Comparison of ENCODE assay signal across 35 cellular contexts in the genomic region with DNA sequence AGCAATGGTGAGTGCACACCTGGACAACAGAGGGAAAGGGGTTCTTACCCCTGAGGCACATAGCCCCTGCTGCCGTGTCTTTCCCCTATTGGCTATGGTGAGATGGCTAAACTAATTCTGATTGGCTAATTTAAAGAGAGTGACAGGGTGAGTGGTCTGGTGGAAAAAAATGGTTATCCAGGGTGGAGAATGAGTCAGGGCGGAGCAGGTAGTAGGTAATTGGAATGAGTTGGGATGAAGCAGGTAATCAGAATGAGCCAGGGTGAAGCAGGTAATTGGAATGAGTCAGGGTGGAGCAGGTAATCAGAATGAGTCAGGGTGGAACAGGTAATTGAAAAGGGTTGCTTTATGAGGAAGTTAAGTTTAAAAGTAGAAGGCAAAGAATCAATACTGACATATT.
"Had no signal": no experiment of that assay in that cellular context is flagged by ENCODE, and none has a peak within 500 bp of the region (broad histone marks: within the 10 kb centered on the region; RNA-seq: fewer than 3 reads in every experiment).

No MANE protein-coding gene starts in this region.

- H3K4me2 ChIP-seq: KMS-11, SK-N-SH had no signal

- H3K4me1 Mint-ChIP-seq: activated B cell treated with CpG ODN at 0.5 μM for 24 hours, T-cell, T-helper 17 cell had no signal

- H3K36me3 Mint-ChIP-seq: activated CD4-positive, alpha-beta memory T cell treated with anti-CD3 and anti-CD28 coated beads for 36 hours; activated naive CD4-positive, alpha-beta T cell treated with anti-CD3 and anti-CD28 coated beads, Interleukin-2, amount 50 U/mL, for 72 hours; T-cell had no signal

- H3K4me1 ChIP-seq: adrenal gland, body of pancreas, SJSA1 had no signal

- FAIRE-seq: astrocyte had no signal

- H3K9me3 ChIP-seq: adrenal gland, body of pancreas, SJSA1, SK-N-SH had no signal

- H3K4me3 Mint-ChIP-seq: activated B cell treated with CpG ODN at 0.5 μM for 24 hours; activated CD4-positive, alpha-beta memory T cell treated with anti-CD3 and anti-CD28 coated beads for 36 hours; activated naive CD4-positive, alpha-beta T cell treated with anti-CD3 and anti-CD28 coated beads for 36 hours; activated T-cell treated with anti-CD3 and anti-CD28 coated beads, Interleukin-2, amount 50 U/mL, for 4 hours; activated T-helper 1 cell treated with anti-CD3 and anti-CD28 coated beads, Interleukin-12 subunit alpha, Interleukin-12 subunit beta, Interleukin-2, Interleukin-4 antibody, amounts not matched to agents 30 ng/mL and 10 ng/mL and 1 ng/mL, durations not matched to agents 14 hours and 24 hours and 36 hours; T-cell; T-helper 17 cell had no signal

- H3K27ac Mint-ChIP-seq: activated B cell treated with CpG ODN at 0.5 μM for 24 hours; activated CD4-positive, alpha-beta memory T cell treated with anti-CD3 and anti-CD28 coated beads for 36 hours; activated naive CD4-positive, alpha-beta T cell treated with anti-CD3 and anti-CD28 coated beads for 36 hours; activated naive CD4-positive, alpha-beta T cell treated with anti-CD3 and anti-CD28 coated beads, Interleukin-2, amount 50 U/mL, for 72 hours; activated T-helper 1 cell treated with anti-CD3 and anti-CD28 coated beads, Interleukin-12 subunit alpha, Interleukin-12 subunit beta, Interleukin-2, Interleukin-4 antibody, amounts not matched to agents 30 ng/mL and 10 ng/mL and 1 ng/mL, durations not matched to agents 14 hours and 24 hours and 36 hours; T-cell; T-helper 17 cell had no signal

- H3K9ac ChIP-seq: KMS-11, SK-N-SH had no signal

- H3K27me3 ChIP-seq: adrenal gland, body of pancreas, SJSA1 had no signal

- H3K4me3 ChIP-seq: adrenal gland, body of pancreas, SJSA1 had no signal

- H3K27ac ChIP-seq: adrenal gland, body of pancreas, KMS-11, SJSA1, VCaP had no signal

- H3K9me3 Mint-ChIP-seq: activated CD4-positive, alpha-beta memory T cell treated with anti-CD3 and anti-CD28 coated beads for 36 hours; activated naive CD4-positive, alpha-beta T cell treated with anti-CD3 and anti-CD28 coated beads for 36 hours; activated naive CD4-positive, alpha-beta T cell treated with anti-CD3 and anti-CD28 coated beads, Interleukin-2, amount 50 U/mL, for 72 hours; activated T-cell treated with anti-CD3 and anti-CD28 coated beads, Interleukin-2, amount 50 U/mL, for 4 hours; activated T-helper 1 cell treated with anti-CD3 and anti-CD28 coated beads, Interleukin-12 subunit alpha, Interleukin-12 subunit beta, Interleukin-2, Interleukin-4 antibody, amounts not matched to agents 30 ng/mL and 10 ng/mL and 1 ng/mL, durations not matched to agents 14 hours and 24 hours and 36 hours; T-cell had no signal

- H3K27me3 Mint-ChIP-seq: activated B cell treated with CpG ODN at 0.5 μM for 24 hours; activated CD4-positive, alpha-beta memory T cell treated with anti-CD3 and anti-CD28 coated beads for 36 hours; T-cell; T-helper 17 cell had no signal

- H3K36me3 ChIP-seq: adrenal gland, SJSA1 had no signal

- DNase-seq: activated B cell treated with CpG ODN at 0.5 μM for 24 hours; activated CD4-positive, alpha-beta memory T cell treated with anti-CD3 and anti-CD28 coated beads for 36 hours; activated CD4-positive, alpha-beta T cell treated with anti-CD3 and anti-CD28 coated beads for 4 hours; activated CD4-positive, alpha-beta T cell treated with anti-CD3 and anti-CD28 coated beads, Interleukin-2, amount 50 U/mL, for 1 hour; activated CD4-positive, CD25-positive, alpha-beta regulatory T cell treated with anti-CD3 and anti-CD28 coated beads, Interleukin-2, amount 50 U/mL, for 72 hours; activated CD8-positive, alpha-beta memory T cell treated with anti-CD3 and anti-CD28 coated beads, Interleukin-2, amount 50 U/mL, for 4 hours; activated gamma-delta T cell treated with Interleukin-2 at 50 U/mL for 16 hours; activated naive CD4-positive, alpha-beta T cell treated with anti-CD3 and anti-CD28 coated beads for 36 hours; activated T-cell treated with anti-CD3 and anti-CD28 coated beads for 4 hours; activated T-cell treated with anti-CD3 and anti-CD28 coated beads, Interleukin-2, amount 50 U/mL, for 4 hours; adrenal gland; body of pancreas; central memory CD4-positive, alpha-beta T cell; MM.1S; NCI-H1092 treated with DMSO at 0.1 percent for 48 hours; NCI-H1417; NCI-H146; NCI-H187; NCI-H2029 treated with DMSO at 0.1 percent for 48 hours; NCI-H2107; NCI-H2171; NCI-H510A; NCI-H526; NCI-H748 treated with DMSO at 0.1 percent for 48 hours; NK-92 treated with Interleukin-12 subunit alpha and Interleukin-12 subunit beta, amount 100 ng/mL, for 24 hours; SHP77 treated with DMSO at 0.1 percent for 48 hours; SK-N-SH; T-cell; T-helper 17 cell had no signal
